ENCODE assay signal across 19 cellular contexts in genomic region chr12:51254592-51254991, GRCh38. TPM values are rescaled to one million over a fixed set of nuclear protein-coding genes. Genes with fewer than 3 reads are reported as not detected.
DNase-seq lines count a peak whose midpoint lies in the region; ATAC-seq, FAIRE-seq and TF ChIP-seq lines count a peak whose summit lies in the region.
"Had no signal": no experiment of that assay in that cellular context is flagged by ENCODE, and none has a peak within 500 bp of the region (broad histone marks: within the 10 kb centered on the region; RNA-seq: fewer than 3 reads in every experiment).

No MANE protein-coding gene starts in this region.

- TF ChIP-seq POLR2A in adrenal gland (IDR thresholded peaks at IDR 0.05), result no peak

- H3K18ac ChIP-seq in H9 (ENCODE audit: insufficient read length, low read depth, low read length), result no peak overlapping the region

- H3K27ac ChIP-seq in H9 (ENCODE audit: insufficient read length, low read depth, low read length), result no peak overlapping the region
- H3K27ac ChIP-seq in astrocyte (ENCODE audit: low read depth, low read length), result no peak overlapping the region
- H3K27ac ChIP-seq in adrenal gland, result no peak overlapping the region
- H3K27ac ChIP-seq: KMS-11 had no signal

- no peak overlapping the region for H3K14ac ChIP-seq in H9 (ENCODE audit: insufficient read depth, low read length)

- H3K79me2 ChIP-seq in H9 (ENCODE audit: insufficient read depth, low read length), result no peaks in the 10 kb centered on the region
- peaks cover 38% of the 10 kb centered on the region for H3K79me2 ChIP-seq in astrocyte (ENCODE audit: insufficient read depth, low read length)

- no peak overlapping the region for H2BK120ac ChIP-seq in H9 (ENCODE audit: low read depth, low read length, poor library complexity, severe bottlenecking)

- H3K4me3 Mint-ChIP-seq in H9 (no peak overlapping the region), astrocyte (ENCODE audit: unreplicated experiment) (no peak overlapping the region)
- no peak overlapping the region for H3K4me3 Mint-ChIP-seq in stimulated activated memory B cell treated with anti-CD40 and anti-IgM and Interleukin-4, amounts not matched to agents 10 μg/mL and 1 μg/mL and 100 μg/mL, for 72 hours
- H3K4me3 Mint-ChIP-seq in activated T-cell treated with anti-CD3 and anti-CD28 coated beads, Interleukin-2, amount 50 U/mL, for 4 hours, result no peak overlapping the region

- no peak overlapping the region for H2BK20ac ChIP-seq in H9 (ENCODE audit: low read depth, low read length, poor library complexity, severe bottlenecking)

- H2BK15ac ChIP-seq in H9 (ENCODE audit: low read depth, low read length), result no peak overlapping the region

- H4K20me1 ChIP-seq in H9 (ENCODE audit: control insufficient read depth, insufficient read depth, insufficient read length), result no peaks in the 10 kb centered on the region
- H4K20me1 ChIP-seq in astrocyte (ENCODE audit: insufficient read depth, low read length), result peaks cover 17% of the 10 kb centered on the region

- H3K4me1 ChIP-seq in H9 (ENCODE audit: insufficient read depth, low read length) (no peaks in the 10 kb centered on the region), astrocyte (ENCODE audit: insufficient read depth, low read length) (no peaks in the 10 kb centered on the region), adrenal gland (replicated peaks in 1 of 2) (peaks cover 0 to 5% of the 10 kb centered on the region in 2 donors)
- H3K4me1 ChIP-seq: HAP-1 had no signal

- no peak overlapping the region for H3K23ac ChIP-seq in H9 (ENCODE audit: insufficient read length, low read depth, low read length)

- TF ChIP-seq CTCF in H9 (conservative IDR thresholded peaks at IDR 0.05) (no peak), astrocyte (IDR thresholded peaks at IDR 0.05; ENCODE audit: insufficient read depth, low read depth, low read length) (no peak), adrenal gland (IDR thresholded peaks at IDR 0.05) (no peak)

- H2BK5ac ChIP-seq in H9 (ENCODE audit: insufficient read length, low read length), result no peak overlapping the region

- H3K23me2 ChIP-seq in H9 (ENCODE audit: insufficient read length, low read depth, low read length, poor library complexity, severe bottlenecking), result no peaks in the 10 kb centered on the region

- no peak overlapping the region for H2BK12ac ChIP-seq in H9 (ENCODE audit: insufficient read length, low read depth, low read length)

- no peak overlapping the region for H3T11ph ChIP-seq in H9 (ENCODE audit: low read length)

- H4K91ac ChIP-seq in H9 (ENCODE audit: insufficient read length, low read depth, low read length), result no peak overlapping the region

- H2AK5ac ChIP-seq in H9 (ENCODE audit: insufficient read length, low read length), result no peak overlapping the region

- no peak overlapping the region for H3K56ac ChIP-seq in H9 (ENCODE audit: insufficient read length, low read depth, low read length)

- H3K9me3 ChIP-seq in H9 (ENCODE audit: control insufficient read depth, low read depth, low read length), result no peaks in the 10 kb centered on the region
- H3K9me3 ChIP-seq in astrocyte (ENCODE audit: insufficient read depth, low read depth, low read length), result no peaks in the 10 kb centered on the region
- H3K9me3 ChIP-seq in adrenal gland (replicated peaks in 1 of 3), result no peaks in the 10 kb centered on the region
- H3K9me3 ChIP-seq: HAP-1, MG63 had no signal

- no peaks in the 10 kb centered on the region for H3K79me1 ChIP-seq in H9 (ENCODE audit: insufficient read depth, low read depth, low read length, poor library complexity, severe bottlenecking)

- H3K9me3 Mint-ChIP-seq in H9 (no peaks in the 10 kb centered on the region; a peak in 1 of 5 replicates), astrocyte (ENCODE audit: unreplicated experiment) (peaks cover 7% of the 10 kb centered on the region)
- H3K9me3 Mint-ChIP-seq in stimulated activated memory B cell treated with anti-CD40 and anti-IgM and Interleukin-4, amounts not matched to agents 10 μg/mL and 1 μg/mL and 100 μg/mL, for 72 hours, result no peaks in the 10 kb centered on the region
- H3K9me3 Mint-ChIP-seq in activated T-cell treated with anti-CD3 and anti-CD28 coated beads, Interleukin-2, amount 50 U/mL, for 4 hours, result no peaks in the 10 kb centered on the region
- H3K9me3 Mint-ChIP-seq: CD4-positive, alpha-beta memory T cell had no signal

- H4K5ac ChIP-seq in H9 (ENCODE audit: insufficient read length, low read depth, low read length), result no peak overlapping the region

- H3K4me1 Mint-ChIP-seq in H9 (peaks cover 11 to 12% of the 10 kb centered on the region in 2 experiments), astrocyte (ENCODE audit: low read depth, unreplicated experiment) (peaks cover 2% of the 10 kb centered on the region)
- peaks cover 12% of the 10 kb centered on the region for H3K4me1 Mint-ChIP-seq in stimulated activated memory B cell treated with anti-CD40 and anti-IgM and Interleukin-4, amounts not matched to agents 10 μg/mL and 1 μg/mL and 100 μg/mL, for 72 hours
- no peaks in the 10 kb centered on the region for H3K4me1 Mint-ChIP-seq in activated T-cell treated with anti-CD3 and anti-CD28 coated beads, Interleukin-2, amount 50 U/mL, for 4 hours (ENCODE audit: low read depth)

- no peak for FAIRE-seq in astrocyte (lab: Jason Lieb, UNC)
- FAIRE-seq: D721Med had no signal

- H3K4me3 ChIP-seq in astrocyte (ENCODE audit: insufficient read depth, low read depth, low read length) (no peak overlapping the region), adrenal gland (no peak overlapping the region)
- H3K4me3 ChIP-seq: HAP-1, MG63 had no signal

- ATAC-seq in stimulated activated memory B cell treated with anti-CD40 and anti-IgM and Interleukin-4, amounts not matched to agents 10 μg/mL and 1 μg/mL and 100 μg/mL, for 72 hours, result no peak
- ATAC-seq in activated T-cell treated with anti-CD3 and anti-CD28 coated beads, Interleukin-2, amount 50 U/mL, for 4 hours, result no peak

- H4K8ac ChIP-seq in H9 (replicated peaks; ENCODE audit: insufficient read length, low read depth, low read length), result no peak overlapping the region

- H3K27me3 Mint-ChIP-seq in H9 (ENCODE audit: low read depth) (no peaks in the 10 kb centered on the region), astrocyte (ENCODE audit: low read depth, unreplicated experiment) (no peaks in the 10 kb centered on the region)
- H3K27me3 Mint-ChIP-seq in stimulated activated memory B cell treated with anti-CD40 and anti-IgM and Interleukin-4, amounts not matched to agents 10 μg/mL and 1 μg/mL and 100 μg/mL, for 72 hours, result no peaks in the 10 kb centered on the region
- no peaks in the 10 kb centered on the region for H3K27me3 Mint-ChIP-seq in activated T-cell treated with anti-CD3 and anti-CD28 coated beads, Interleukin-2, amount 50 U/mL, for 4 hours (ENCODE audit: low read depth)
- H3K27me3 Mint-ChIP-seq: CD4-positive, alpha-beta memory T cell had no signal

- H3K4me2 ChIP-seq in H9 (ENCODE audit: insufficient read depth, insufficient read length, low read length), result no peak overlapping the region
- no peak overlapping the region for H3K4me2 ChIP-seq in astrocyte (ENCODE audit: low read length)
- H3K4me2 ChIP-seq: KMS-11 had no signal

- H3K27me3 ChIP-seq in H9 (ENCODE audit: insufficient read depth, low read length) (no peaks in the 10 kb centered on the region), astrocyte (ENCODE audit: insufficient read depth, low read length) (no peaks in the 10 kb centered on the region), adrenal gland (no peaks in the 10 kb centered on the region)
- H3K27me3 ChIP-seq: MG63 had no signal

- intact Hi-C loops in adrenal gland (cut with DNase I), result no loop called here

- H2AFZ ChIP-seq in H9 (ENCODE audit: low read length) (no peak overlapping the region), astrocyte (ENCODE audit: low read depth, low read length) (no peak overlapping the region)

- H3K36me3 ChIP-seq in astrocyte (ENCODE audit: insufficient read depth, low read length) (peaks cover 12% of the 10 kb centered on the region), adrenal gland (replicated peaks in 1 of 2) (no peaks in the 10 kb centered on the region)
- H3K36me3 ChIP-seq: HAP-1, MG63 had no signal

- no peak for DNase-seq in H9
- no peak for DNase-seq in astrocyte (ENCODE audit: low read depth)
- DNase-seq in kidney tubule cell (ENCODE audit: low spot score), result peak; percentile 62
- no peak for DNase-seq in adrenal gland
- no peak for DNase-seq in HPDE6-E6E7 (ENCODE audit: extremely low spot score)
- no peak for DNase-seq in activated T-cell treated with anti-CD3 and anti-CD28 coated beads, Interleukin-2, amount 50 U/mL, for 4 hours
- DNase-seq in HCEC 1CT, result no peak
- DNase-seq: ACHN; CD4-positive, alpha-beta memory T cell; DMS79; MG63; NCI-H1105; NCI-H1694; NCI-H510A treated with DMSO at 0.1 percent for 48 hours; NCI-H82 had no signal

- 100% methylated on average over 2 of the region's 4 CpGs for WGBS in H9 (ENCODE audit: extremely low coverage, insufficient read length, low lambda C conversion rate)
- WGBS in adrenal gland, 4 donors, result 78 to 90% (median 83%) methylated on average over 4 of the region's 4 CpGs

- H3K27ac Mint-ChIP-seq in H9 (peak overlapping the region in 2 of 3 experiments; percentile 49 to 79; a peak in 3 of 7 replicates), astrocyte (ENCODE audit: unreplicated experiment) (peak overlapping the region; percentile 23)
- peak overlapping the region; percentile 5 for H3K27ac Mint-ChIP-seq in stimulated activated memory B cell treated with anti-CD40 and anti-IgM and Interleukin-4, amounts not matched to agents 10 μg/mL and 1 μg/mL and 100 μg/mL, for 72 hours

- H3K36me3 Mint-ChIP-seq in H9 (ENCODE audit: insufficient read depth in 1 of 3, low read depth in 3 of 3) (no peaks in the 10 kb centered on the region; a peak in 1 of 7 replicates), astrocyte (ENCODE audit: low read depth, unreplicated experiment) (no peaks in the 10 kb centered on the region)
- peaks cover 18% of the 10 kb centered on the region for H3K36me3 Mint-ChIP-seq in stimulated activated memory B cell treated with anti-CD40 and anti-IgM and Interleukin-4, amounts not matched to agents 10 μg/mL and 1 μg/mL and 100 μg/mL, for 72 hours
- H3K36me3 Mint-ChIP-seq in activated T-cell treated with anti-CD3 and anti-CD28 coated beads, Interleukin-2, amount 50 U/mL, for 4 hours (ENCODE audit: insufficient read depth), result peaks cover 3% of the 10 kb centered on the region

- H3K9ac ChIP-seq in H9 (ENCODE audit: extremely low read depth, insufficient read length, low read length) (no peak overlapping the region), astrocyte (ENCODE audit: low read length) (no peak overlapping the region)
- H3K9ac ChIP-seq: KMS-11 had no signal

- no peak overlapping the region for H3K4ac ChIP-seq in H9 (ENCODE audit: low read depth, low read length)

RNA-seq across cellular contexts. Expression of gene SMAGP, which starts 15.6 kb away (rescaled TPM):
- 11.3 and 12.4 TPM in 2 replicates for total RNA-seq in H9 (2021)
- total RNA-seq in astrocyte, result 1.3 and 3.6 TPM in 2 replicates
- 10 to 100 TPM in 6 of 8 donors, 1 to 10 TPM in 2; 2.7 to 32.6 (median 14.7) TPM for total RNA-seq in adrenal gland
- 10 to 100 TPM in 1 of 3 donors, 1 to 10 TPM in 2; 6.0 to 10.9 (median 9.9) TPM for polyA plus RNA-seq in adrenal gland
- total RNA-seq in activated T-cell treated with anti-CD3 and anti-CD28 coated beads, Interleukin-2, amount 50 U/mL, for 4 hours, result under 1 TPM; 0.76 to 0.87 (median 0.79) TPM

RNA-seq across cellular contexts. Expression of gene DAZAP2, which starts 16.0 kb away (rescaled TPM):
- 23.6 and 25.8 TPM in 2 replicates for total RNA-seq in H9 (2021)
- total RNA-seq in astrocyte, result 87.7 and 92.8 TPM in 2 replicates
- 100 to 1,000 TPM; 146 to 454 (median 233) TPM for total RNA-seq in adrenal gland
- 100 to 1,000 TPM in 2 of 3 donors, 10 to 100 TPM in 1; 85.8 to 279 (median 116) TPM for polyA plus RNA-seq in adrenal gland
- total RNA-seq in activated T-cell treated with anti-CD3 and anti-CD28 coated beads, Interleukin-2, amount 50 U/mL, for 4 hours, result 100 to 1,000 TPM; 143 to 145 (median 145) TPM

RNA-seq across cellular contexts. Expression of gene POU6F1, which starts 36.7 kb away (rescaled TPM):
- 12.0 and 13.3 TPM in 2 replicates for total RNA-seq in H9 (2021)
- 3.6 and 3.7 TPM in 2 replicates for total RNA-seq in astrocyte
- total RNA-seq in adrenal gland, result 10 to 100 TPM in 4 of 8 donors, 1 to 10 TPM in 4; 3.4 to 19.3 (median 10.6) TPM
- polyA plus RNA-seq in adrenal gland, result 10 to 100 TPM in 2 of 3 donors, 1 to 10 TPM in 1; 2.2 to 18.2 (median 16.9) TPM
- total RNA-seq in activated T-cell treated with anti-CD3 and anti-CD28 coated beads, Interleukin-2, amount 50 U/mL, for 4 hours, result 1 to 10 TPM; 4.1 to 8.5 (median 7.2) TPM

Comparison
In these comparisons a context has a peak if more than half of its experiments do, and no peak if none do; other contexts are left out.
1. H3K27ac Mint-ChIP-seq: peak in every context shown above with its lines; median percentile 64 in H9; 23 in astrocyte; 5 in stimulated activated memory B cell treated with anti-CD40 and anti-IgM and Interleukin-4, amounts not matched to agents 10 μg/mL and 1 μg/mL and 100 μg/mL, for 72 hours.